18 cellular contexts compared by ENCODE assay signal in the genomic region with DNA sequence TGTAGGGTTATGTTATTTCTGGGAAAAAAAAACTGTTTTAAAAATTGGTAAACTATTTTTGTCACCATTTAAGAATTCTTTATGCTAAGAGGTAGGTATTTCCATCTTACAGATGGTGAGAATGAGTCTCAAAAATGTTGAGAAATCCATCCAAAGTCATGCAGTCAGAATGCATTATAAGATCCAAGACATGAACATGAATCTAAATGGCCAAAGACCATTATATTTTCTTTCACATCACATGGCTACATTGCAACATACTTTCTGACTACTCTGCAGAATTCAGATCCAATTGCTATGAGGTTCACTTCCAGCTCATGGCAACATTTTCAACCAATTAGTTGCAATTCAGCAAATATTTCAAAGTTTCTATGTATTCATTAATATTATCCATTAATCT.
DNase-seq lines count a peak whose midpoint lies in the region; ATAC-seq and TF ChIP-seq lines count a peak whose summit lies in the region.
"Had no signal": no experiment of that assay in that cellular context is flagged by ENCODE, and none has a peak within 500 bp of the region (broad histone marks: within the 10 kb centered on the region; RNA-seq: fewer than 3 reads in every experiment).

No MANE protein-coding gene starts in this region.

- no peak for TF ChIP-seq POLR2A in gastrocnemius medialis (IDR thresholded peaks at IDR 0.05)

- H3K36me3 ChIP-seq in gastrocnemius medialis: no peaks in the 10 kb centered on the region
- H3K36me3 ChIP-seq: BLaER1 treated with 17β-estradiol and CSF1 and Interleukin-3, amounts not matched to agents 10 nM and 100 nM had no signal

- H3K27ac Mint-ChIP-seq in T-cell: no peak overlapping the region
- H3K27ac Mint-ChIP-seq: CD8-positive, alpha-beta memory T cell had no signal

- H3K36me3 Mint-ChIP-seq in T-cell: no peaks in the 10 kb centered on the region
- H3K36me3 Mint-ChIP-seq: CD8-positive, alpha-beta memory T cell; IgD-negative memory B cell had no signal

- H3K27me3 Mint-ChIP-seq in T-cell: no peaks in the 10 kb centered on the region
- H3K27me3 Mint-ChIP-seq: CD8-positive, alpha-beta memory T cell; IgD-negative memory B cell had no signal

- no peak overlapping the region for H3K27ac ChIP-seq in gastrocnemius medialis
- H3K27ac ChIP-seq: BLaER1 treated with 17β-estradiol and CSF1 and Interleukin-3, amounts not matched to agents 10 nM and 100 nM had no signal

- H3K27me3 ChIP-seq in gastrocnemius medialis: no peaks in the 10 kb centered on the region
- H3K27me3 ChIP-seq: BLaER1 treated with 17β-estradiol and CSF1 and Interleukin-3, amounts not matched to agents 10 nM and 100 nM had no signal

- CTCF ChIA-PET in T-cell (lab: Charles Lee): no interaction called here

- in situ Hi-C loops in gastrocnemius medialis (cut with MboI; ENCODE audit: low sequenced_read_pairs in 4 of 4): no loop called here

- no peak overlapping the region for H3K4me3 Mint-ChIP-seq in T-cell
- H3K4me3 Mint-ChIP-seq: CD8-positive, alpha-beta memory T cell; IgD-negative memory B cell had no signal

- H3K4me1 ChIP-seq in gastrocnemius medialis: no peaks in the 10 kb centered on the region
- H3K4me1 ChIP-seq: BLaER1 treated with 17β-estradiol and CSF1 and Interleukin-3, amounts not matched to agents 10 nM and 100 nM had no signal

- peaks cover 4 to 18% (median 5%) of the 10 kb centered on the region in 3 donors for H3K9me3 Mint-ChIP-seq in T-cell

- H3K4me3 ChIP-seq in gastrocnemius medialis: no peak overlapping the region
- H3K4me3 ChIP-seq: BLaER1 treated with 17β-estradiol and CSF1 and Interleukin-3, amounts not matched to agents 10 nM and 100 nM had no signal

- intact Hi-C loops in gastrocnemius medialis (cut with DNase I; ENCODE audit: low total_unique reads): no loop called here

- POLR2A ChIA-PET in T-cell (lab: Charles Lee): no interaction called here

- ATAC-seq in T-cell (replicated peaks in 1 of 4): no peak
- no peak for ATAC-seq in GM18870 (IDR thresholded peaks at IDR 0.05; ENCODE audit: unreplicated experiment)
- ATAC-seq in gastrocnemius medialis: no peak

- no peaks in the 10 kb centered on the region for H3K9me3 ChIP-seq in gastrocnemius medialis
- H3K9me3 ChIP-seq: BLaER1 treated with 17β-estradiol and CSF1 and Interleukin-3, amounts not matched to agents 10 nM and 100 nM had no signal

- peak; percentile 6 for DNase-seq in EH (ENCODE audit: low read depth)
- peak; percentile 2 for DNase-seq in HS-5 (ENCODE audit: low read depth)
- peak; percentile 24 for DNase-seq in dedifferentiated amniotic fluid mesenchymal stem cell (ENCODE audit: extremely low spot score)
- DNase-seq in iris pigment epithelial cell (ENCODE audit: low read depth): peak; percentile 36
- no peak for DNase-seq in T-cell
- no peak for DNase-seq in NCI-H2029 treated with DMSO at 0.1 percent for 48 hours (lab: John Stamatoyannopoulos, UW)
- DNase-seq in gastrocnemius medialis: no peak
- DNase-seq: CD8-positive, alpha-beta memory T cell; DMS79 treated with DMSO at 0.1 percent for 48 hours; GF-D8; NCI-H187; NCI-H69; NK-92 treated with Interleukin-12 subunit alpha and Interleukin-12 subunit beta, amount 100 ng/mL, for 24 hours; OCI-M1; SHP77 treated with DMSO at 0.1 percent for 48 hours had no signal

- no peaks in the 10 kb centered on the region for H3K4me1 Mint-ChIP-seq in T-cell
- H3K4me1 Mint-ChIP-seq: CD8-positive, alpha-beta memory T cell; IgD-negative memory B cell had no signal

- no peak for TF ChIP-seq CTCF in gastrocnemius medialis (IDR thresholded peaks at IDR 0.05 in 4 of 5, conservative IDR thresholded peaks at IDR 0.05 in 1 of 5)

Comparison
In these comparisons a context has a peak if more than half of its experiments do, and no peak if none do; other contexts are left out.
1. DNase-seq: peak in EH (single experiment), HS-5 (single experiment), dedifferentiated amniotic fluid mesenchymal stem cell (single experiment) and iris pigment epithelial cell (single experiment); none in T-cell (0 of 34), NCI-H2029 treated with DMSO at 0.1 percent for 48 hours (single experiment) and gastrocnemius medialis (0 of 2).